Comparison of ENCODE assay signal across 1 cellular context in genomic region chr20:49938173-49939163, GRCh38.
TF ChIP-seq lines count a peak whose summit lies in the region.

No MANE protein-coding gene starts in this region.

TF ChIP-seq in HepG2, 621 proteins besides CTCF, POLR2A, EP300 and RAD21 (continued from another document):
- TF ChIP-seq ZBTB40 (IDR thresholded peaks at IDR 0.05) (no peak), ZBTB40 (CRISPR knock-in tag; IDR thresholded peaks at IDR 0.05) (peak; percentile 79), GPN1 (CRISPR knock-in tag; IDR thresholded peaks at IDR 0.05; ENCODE audit: borderline replicate concordance) (no peak), ZNF687 (CRISPR knock-in tag; IDR thresholded peaks at IDR 0.05) (0 out of 2 replicates have a peak, but pooled peaks have one; percentile 14), KAT2B (IDR thresholded peaks at IDR 0.05; ENCODE audit: borderline replicate concordance, low read depth, low read length) (no peak), SSRP1 (CRISPR knock-in tag; IDR thresholded peaks at IDR 0.05) (0 out of 2 replicates have a peak, but pooled peaks have one; percentile 42), ZNF318 (CRISPR knock-in tag; IDR thresholded peaks at IDR 0.05) (0 out of 2 replicates have a peak, but pooled peaks have one; percentile 68), MYPOP (CRISPR knock-in tag; IDR thresholded peaks at IDR 0.05) (no peak), MTA1 (CRISPR knock-in tag; IDR thresholded peaks at IDR 0.05; ENCODE audit: borderline replicate concordance) (peak; percentile 23; the same call in 1 of the 2 replicates), PAXIP1 (CRISPR knock-in tag; conservative IDR thresholded peaks at IDR 0.05) (0 out of 2 replicates have a peak, but pooled peaks have one; percentile 1), ZC3H4 (CRISPR knock-in tag; IDR thresholded peaks at IDR 0.05; ENCODE audit: borderline replicate concordance) (no peak), ZNF253 (CRISPR knock-in tag; IDR thresholded peaks at IDR 0.05; ENCODE audit: borderline replicate concordance) (0 out of 2 replicates have a peak, but pooled peaks have one; percentile 45), ZNF577 (CRISPR knock-in tag; IDR thresholded peaks at IDR 0.05; ENCODE audit: borderline replicate concordance, low read depth) (no peak), TIGD3 (CRISPR knock-in tag; IDR thresholded peaks at IDR 0.05; ENCODE audit: borderline replicate concordance) (0 out of 2 replicates have a peak, but pooled peaks have one; percentile 18)
